In genomic region chr2:127098711-127099110, GRCh38 we compare ENCODE assay signal across 2 cellular contexts.
TF ChIP-seq lines count a peak whose summit lies in the region.

No MANE protein-coding gene starts in this region.

TF ChIP-seq in SK-N-SH, 30 proteins besides CTCF, POLR2A, EP300 and RAD21 (continued from another document):
- TF ChIP-seq ZBTB33 (IDR thresholded peaks at IDR 0.05; ENCODE audit: borderline replicate concordance, low read depth), result no peak
- no peak for TF ChIP-seq NFIC (IDR thresholded peaks at IDR 0.05; ENCODE audit: borderline replicate concordance)
- no peak for TF ChIP-seq SIN3A (IDR thresholded peaks at IDR 0.05; ENCODE audit: borderline replicate concordance, low read depth, low read length)
- no peak for TF ChIP-seq PBX3 (IDR thresholded peaks at IDR 0.05)
- no peak for TF ChIP-seq MXI1 (IDR thresholded peaks at IDR 0.05; ENCODE audit: low read depth, low read length)
- TF ChIP-seq, protein P1, sequence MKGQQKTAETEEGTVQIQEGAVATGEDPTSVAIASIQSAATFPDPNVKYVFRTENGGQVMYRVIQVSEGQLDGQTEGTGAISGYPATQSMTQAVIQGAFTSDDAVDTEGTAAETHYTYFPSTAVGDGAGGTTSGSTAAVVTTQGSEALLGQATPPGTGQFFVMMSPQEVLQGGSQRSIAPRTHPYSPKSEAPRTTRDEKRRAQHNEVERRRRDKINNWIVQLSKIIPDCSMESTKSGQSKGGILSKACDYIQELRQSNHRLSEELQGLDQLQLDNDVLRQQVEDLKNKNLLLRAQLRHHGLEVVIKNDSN (IDR thresholded peaks at IDR 0.05; ENCODE audit: borderline replicate concordance, low read depth), result no peak
- no peak for TF ChIP-seq TCF12 (IDR thresholded peaks at IDR 0.05)
- no peak for TF ChIP-seq SMC3 (IDR thresholded peaks at IDR 0.05; ENCODE audit: low read depth, low read length)
TF ChIP-seq in SK-N-SH: peak in this region for 0.

TF ChIP-seq in SK-N-SH treated with all-trans-retinoic acid at 6 μM for 48 hours, 23 proteins besides CTCF, POLR2A, EP300 and RAD21 (continued from another document):
- TF ChIP-seq TSHZ2 (CRISPR knock-in tag; IDR thresholded peaks at IDR 0.05) (no peak), CSDC2 (CRISPR knock-in tag; IDR thresholded peaks at IDR 0.05) (no peak), TOX (CRISPR knock-in tag; IDR thresholded peaks at IDR 0.05; ENCODE audit: borderline replicate concordance) (no peak), CSRNP3 (CRISPR knock-in tag; IDR thresholded peaks at IDR 0.05) (no peak), ZC3H10 (CRISPR knock-in tag; IDR thresholded peaks at IDR 0.05) (no peak)
